Comparison of ENCODE assay signal across 20 cellular contexts in the genomic region with DNA sequence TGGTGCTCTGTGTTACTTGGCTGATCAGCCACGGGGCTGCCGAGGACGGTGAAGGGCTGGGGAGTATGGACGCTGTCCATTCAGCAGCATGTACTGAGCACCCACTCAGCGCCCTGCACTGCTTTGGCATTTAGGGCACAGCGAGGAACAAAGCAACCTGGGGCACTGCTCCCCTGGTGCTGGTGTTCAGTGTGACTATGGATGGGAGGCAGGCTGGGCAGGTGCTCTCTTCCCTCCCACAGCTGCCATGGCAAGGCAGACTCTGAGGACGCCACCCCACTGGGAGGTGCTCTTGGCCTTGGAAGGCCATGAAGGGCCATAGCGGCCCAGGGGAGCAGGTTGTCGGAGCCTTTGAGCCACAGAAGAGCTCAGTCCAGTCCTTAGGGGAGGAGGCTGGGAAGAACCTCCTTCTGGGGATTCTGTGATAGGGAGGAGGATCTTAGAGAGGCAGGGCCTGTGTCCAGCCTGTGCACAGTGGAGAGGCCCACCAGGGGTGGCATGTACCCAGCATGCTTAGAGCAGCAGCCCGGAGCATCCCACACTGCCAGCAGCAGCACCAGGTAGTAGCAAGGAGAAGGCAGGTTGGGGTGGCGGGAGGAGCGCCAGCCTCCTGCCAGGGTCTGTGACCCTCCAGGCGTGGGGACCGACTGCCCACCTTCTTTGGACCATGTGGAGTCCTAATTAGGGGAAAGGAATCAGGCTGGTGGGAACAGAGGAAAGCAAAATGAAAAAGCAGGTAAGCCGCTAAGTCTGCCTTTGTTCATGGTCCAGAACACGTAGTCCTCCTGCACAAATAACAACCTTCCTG.
"Had no signal": no experiment of that assay in that cellular context is flagged by ENCODE, and none has a peak within 500 bp of the region (broad histone marks: within the 10 kb centered on the region; RNA-seq: fewer than 3 reads in every experiment).

No MANE protein-coding gene starts in this region.

- H3K4me3 Mint-ChIP-seq: activated CD8-positive, alpha-beta T cell treated with anti-CD3 and anti-CD28 coated beads, Interleukin-2, amount 10 ng/mL, durations not matched to agents 7 days and 5 days; activated naive CD8-positive, alpha-beta T cell; activated T-cell treated with anti-CD3 and anti-CD28 coated beads, Interleukin-2, amount 50 U/mL, for 72 hours; memory B cell; nephron progenitor cell; stimulated activated naive CD8-positive, alpha-beta T cell treated with anti-CD3 and anti-CD28 coated beads, Interleukin-15, Interleukin-2, amounts not matched to agents 100 ng/mL and 50 ng/mL, for 24 hours; T-cell; T-helper 2 cell treated with Interferon-gamma antibody and Interleukin-4, amounts not matched to agents 5 μg/mL and 100 μg/mL, for 36 hours had no signal

- H3K27ac Mint-ChIP-seq: activated CD8-positive, alpha-beta T cell treated with anti-CD3 and anti-CD28 coated beads, Interleukin-2, amount 10 ng/mL, durations not matched to agents 7 days and 5 days; activated naive CD8-positive, alpha-beta T cell; activated T-cell treated with anti-CD3 and anti-CD28 coated beads, Interleukin-2, amount 50 U/mL, for 72 hours; memory B cell; nephron progenitor cell; stimulated activated naive CD8-positive, alpha-beta T cell treated with anti-CD3 and anti-CD28 coated beads, Interleukin-15, Interleukin-2, amounts not matched to agents 100 ng/mL and 50 ng/mL, for 24 hours; T-cell; T-helper 2 cell treated with Interferon-gamma antibody and Interleukin-4, amounts not matched to agents 5 μg/mL and 100 μg/mL, for 36 hours had no signal

- H3K9me3 Mint-ChIP-seq: activated T-cell treated with anti-CD3 and anti-CD28 coated beads, Interleukin-2, amount 50 U/mL, for 72 hours; stimulated activated naive CD8-positive, alpha-beta T cell treated with anti-CD3 and anti-CD28 coated beads, Interleukin-15, Interleukin-2, amounts not matched to agents 100 ng/mL and 50 ng/mL, for 24 hours; T-helper 2 cell treated with Interferon-gamma antibody and Interleukin-4, amounts not matched to agents 5 μg/mL and 100 μg/mL, for 36 hours had no signal

- H3K4me1 Mint-ChIP-seq: memory B cell, nephron progenitor cell, T-cell had no signal

- ATAC-seq: activated CD8-positive, alpha-beta T cell treated with anti-CD3 and anti-CD28 coated beads, Interleukin-2, amount 10 ng/mL, durations not matched to agents 7 days and 5 days; activated T-cell treated with anti-CD3 and anti-CD28 coated beads, Interleukin-2, amount 50 U/mL, for 72 hours; gastrocnemius medialis; T-cell had no signal

- DNase-seq: activated CD4-positive, alpha-beta T cell treated with anti-CD3 and anti-CD28 coated beads, Interleukin-2, amount 50 U/mL, for 1 hour; activated CD4-positive, CD25-positive, alpha-beta regulatory T cell treated with anti-CD3 and anti-CD28 coated beads, Interleukin-2, amount 50 U/mL, for 72 hours; activated CD8-positive, alpha-beta T cell treated with anti-CD3 and anti-CD28 coated beads, Interleukin-2, amount 10 ng/mL, durations not matched to agents 7 days and 5 days; activated gamma-delta T cell treated with Interleukin-2 at 50 U/mL for 16 hours; activated T-cell treated with anti-CD3 and anti-CD28 coated beads, Interleukin-2, amount 50 U/mL, for 72 hours; brain microvascular endothelial cell; caudate nucleus; effector memory CD4-positive, alpha-beta T cell; esophagus squamous epithelium; gastrocnemius medialis; hippocampal formation; nephron progenitor cell; occipital lobe; retina; stimulated activated CD4-positive, alpha-beta T cell treated with anti-CD3 and anti-CD28 coated beads, Interleukin-4, amount 100 ng/mL, for 24 hours; T-cell had no signal

- H3K36me3 Mint-ChIP-seq: activated naive CD8-positive, alpha-beta T cell; memory B cell; T-cell had no signal
